In the genomic region with DNA sequence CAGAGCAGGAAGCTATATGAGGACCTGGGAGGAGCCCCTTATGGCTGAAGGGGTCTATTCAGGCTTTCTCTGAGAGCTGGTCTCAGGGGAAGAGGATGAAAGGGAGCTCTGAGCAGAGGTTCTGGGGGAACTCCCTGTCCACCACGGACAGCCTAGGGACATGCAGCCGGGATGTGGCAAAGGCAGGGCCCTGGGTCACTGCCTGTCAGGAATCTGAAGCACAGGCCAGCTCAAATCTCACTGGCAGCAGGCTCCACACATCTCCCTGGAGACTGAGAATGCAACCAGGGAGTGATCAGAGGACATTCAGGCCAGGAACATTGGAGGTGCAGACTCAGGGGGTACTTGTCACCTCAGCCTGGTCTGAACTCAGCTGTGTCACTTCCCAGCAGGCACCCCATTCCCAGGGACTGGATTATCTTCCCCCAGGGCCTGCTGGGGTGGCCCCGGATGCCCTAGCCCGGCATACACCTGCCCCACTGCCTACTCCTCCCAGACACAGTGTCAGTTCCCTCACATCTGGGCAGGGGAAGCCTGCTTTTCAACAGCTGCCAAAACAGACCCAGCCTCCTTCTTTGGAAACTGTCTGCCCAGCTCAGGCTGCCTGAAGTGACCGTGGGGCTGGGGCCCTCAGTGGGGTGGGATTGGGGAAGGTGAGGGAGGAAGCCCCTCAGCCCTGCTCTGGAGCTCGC, we compare ENCODE assay signal across 19 cellular contexts. TPM values are rescaled to one million over a fixed set of nuclear protein-coding genes. Genes with fewer than 3 reads are reported as not detected.
DNase-seq lines count a peak whose midpoint lies in the region; ATAC-seq and TF ChIP-seq lines count a peak whose summit lies in the region.
"Had no signal": no experiment of that assay in that cellular context is flagged by ENCODE, and none has a peak within 500 bp of the region (broad histone marks: within the 10 kb centered on the region; RNA-seq: fewer than 3 reads in every experiment).

No MANE protein-coding gene starts in this region.

- TF ChIP-seq CTCF in cardiac muscle cell (IDR thresholded peaks at IDR 0.05; ENCODE audit: low read depth, low read length) (no peak), left ventricle myocardium inferior (IDR thresholded peaks at IDR 0.05; ENCODE audit: borderline replicate concordance) (no peak), WERI-Rb-1 (IDR thresholded peaks at IDR 0.05; ENCODE audit: low read depth, low read length) (no peak), thyroid gland (IDR thresholded peaks at IDR 0.05) (no peak)

- H3K27ac ChIP-seq in cardiac muscle cell (peak overlapping the region; percentile 66), left ventricle myocardium inferior (replicated peaks) (no peak overlapping the region), WERI-Rb-1 (peak overlapping the region; percentile 98), thyroid gland (peak overlapping the region; percentile 85 to 99 (median 90))
- H3K27ac ChIP-seq: testis had no signal

- 41 to 43% methylated on average over 4 to 5 of the region's 6 CpGs for WGBS in thyroid gland, 2 donors

- H3K9me3 ChIP-seq in cardiac muscle cell (ENCODE audit: low read depth) = no peaks in the 10 kb centered on the region
- no peaks in the 10 kb centered on the region for H3K9me3 ChIP-seq in left ventricle myocardium inferior (replicated peaks)
- H3K9me3 ChIP-seq in WERI-Rb-1 (ENCODE audit: severe bottlenecking) = no peaks in the 10 kb centered on the region
- H3K9me3 ChIP-seq in thyroid gland = no peaks in the 10 kb centered on the region
- H3K9me3 ChIP-seq: Caco-2, mucosa of descending colon, testis had no signal

- no peaks in the 10 kb centered on the region for H3K36me3 ChIP-seq in cardiac muscle cell
- H3K36me3 ChIP-seq in left ventricle myocardium inferior = no peaks in the 10 kb centered on the region
- peaks cover 8% of the 10 kb centered on the region; the same call in 1 of the 2 replicates for H3K36me3 ChIP-seq in WERI-Rb-1
- no peaks in the 10 kb centered on the region for H3K36me3 ChIP-seq in thyroid gland

- H3K4me1 ChIP-seq in cardiac muscle cell (ENCODE audit: low read depth) = peaks cover 39% of the 10 kb centered on the region
- peaks cover 17% of the 10 kb centered on the region for H3K4me1 ChIP-seq in left ventricle myocardium inferior
- peaks cover 35 to 50% of the 10 kb centered on the region in 2 donors for H3K4me1 ChIP-seq in thyroid gland
- H3K4me1 ChIP-seq: testis had no signal

- intact Hi-C loops in left ventricle myocardium inferior (cut with micrococcal nuclease) = no loop called here
- intact Hi-C loops in thyroid gland (cut with DNase I) = no loop called here

- ATAC-seq in HG03354 (IDR thresholded peaks at IDR 0.05; ENCODE audit: poor library complexity, severe bottlenecking, unreplicated experiment) (no peak), HG02642 (IDR thresholded peaks at IDR 0.05; ENCODE audit: poor library complexity, unreplicated experiment) (no peak)
- ATAC-seq: mucosa of descending colon had no signal

- TF ChIP-seq POLR2A in thyroid gland (IDR thresholded peaks at IDR 0.05) = peak in 1 of 2 donors; percentile 62

- H3K27me3 ChIP-seq in cardiac muscle cell = no peaks in the 10 kb centered on the region
- no peaks in the 10 kb centered on the region for H3K27me3 ChIP-seq in left ventricle myocardium inferior (ENCODE audit: low read depth)
- H3K27me3 ChIP-seq in WERI-Rb-1 (ENCODE audit: insufficient read depth, low read depth, severe bottlenecking) = no peaks in the 10 kb centered on the region
- no peaks in the 10 kb centered on the region for H3K27me3 ChIP-seq in thyroid gland
- H3K27me3 ChIP-seq: testis had no signal

- DNase-seq in cardiac muscle cell (ENCODE audit: low read depth in 1 of 2, low spot score in 1 of 2) (no peak), left ventricle myocardium inferior (no peak), WERI-Rb-1 (no peak), kidney glomerular epithelial cell (lab: John Stamatoyannopoulos, UW) (peak; percentile 26), thyroid gland (peak; percentile 93 to 95), NCI-H510A (lab: John Stamatoyannopoulos, UW) (no peak)
- DNase-seq: activated CD4-positive, alpha-beta T cell treated with anti-CD3 and anti-CD28 coated beads, Interleukin-2, amount 50 U/mL, for 4 hours; activated naive CD4-positive, alpha-beta T cell treated with anti-CD3 and anti-CD28 coated beads, Interleukin-2, amount 10 ng/mL, durations not matched to agents 7 days and 5 days; Caco-2; left cardiac atrium; MM.1S; mucosa of descending colon; NCI-H187; NCI-H524; testis had no signal

- H3K4me3 ChIP-seq in cardiac muscle cell (no peak overlapping the region), left ventricle myocardium inferior (no peak overlapping the region), WERI-Rb-1 (ENCODE audit: low read depth, low read length) (no peak overlapping the region; the same call in 1 of the 2 replicates), thyroid gland (replicated peaks in 1 of 3) (no peak overlapping the region)
- H3K4me3 ChIP-seq: mucosa of descending colon, smooth muscle cell, testis had no signal

RNA-seq across cellular contexts. Expression of gene SEMA3F, which starts 18.3 kb away (rescaled TPM):
- total RNA-seq in cardiac muscle cell (21.0 and 27.6 TPM in 2 replicates), left ventricle myocardium inferior (10.2 TPM), thyroid gland (10 to 100 TPM; 13.2 to 44.2 (median 38.2) TPM)
- 20.0 and 21.8 TPM in 2 replicates for polyA plus RNA-seq in cardiac muscle cell

RNA-seq across cellular contexts. Expression of gene RBM5, which starts 48.1 kb away (rescaled TPM):
- total RNA-seq in cardiac muscle cell = 189 and 439 TPM in 2 replicates
- 130 and 172 TPM in 2 replicates for polyA plus RNA-seq in cardiac muscle cell
- total RNA-seq in left ventricle myocardium inferior = 58.4 TPM
- 100 to 1,000 TPM; 230 to 337 (median 268) TPM for total RNA-seq in thyroid gland

RNA-seq across cellular contexts. Expression of gene GNAT1, which starts 54.5 kb away (rescaled TPM):
- total RNA-seq in cardiac muscle cell = not detected in 2 replicates
- not detected in 2 replicates for polyA plus RNA-seq in cardiac muscle cell
- total RNA-seq in left ventricle myocardium inferior = not detected
- not detected for total RNA-seq in thyroid gland
- total RNA-seq: left cardiac atrium, mucosa of descending colon, osteocyte, smooth muscle cell had no signal
- polyA plus RNA-seq: smooth muscle cell had no signal

Comparison
In these comparisons a context has a peak if more than half of its experiments do, and no peak if none do; other contexts are left out.
1. DNase-seq: peak in kidney glomerular epithelial cell (single experiment) and thyroid gland (2 of 2); none in cardiac muscle cell (0 of 2), left ventricle myocardium inferior (single experiment), WERI-Rb-1 (single experiment) and NCI-H510A (single experiment).